10 cellular contexts compared by ENCODE assay signal in genomic region chr10:119502214-119502613, GRCh38. TPM values are rescaled to one million over a fixed set of nuclear protein-coding genes. Genes with fewer than 3 reads are reported as not detected.
A peak's percentile ranks its signal among the peaks of the same experiment; 100 is the strongest.
DNase-seq lines count a peak whose midpoint lies in the region; ATAC-seq and TF ChIP-seq lines count a peak whose summit lies in the region.
"Had no signal": no experiment of that assay in that cellular context is flagged by ENCODE, and none has a peak within 500 bp of the region (broad histone marks: within the 10 kb centered on the region; RNA-seq: fewer than 3 reads in every experiment).

No MANE protein-coding gene starts in this region.

- H4K20me1 ChIP-seq in smooth muscle cell (ENCODE audit: low read depth), result no peaks in the 10 kb centered on the region

- H3K27ac Mint-ChIP-seq in activated T-cell treated with anti-CD3 and anti-CD28 coated beads, Interleukin-2, amount 50 U/mL, for 24 hours, result peak overlapping the region; percentile 99

- H3K9me3 ChIP-seq in smooth muscle cell (replicated peaks; ENCODE audit: low read depth) (no peaks in the 10 kb centered on the region), HAP-1 (no peaks in the 10 kb centered on the region), sigmoid colon (no peaks in the 10 kb centered on the region)

- H3K9me3 Mint-ChIP-seq in activated T-cell treated with anti-CD3 and anti-CD28 coated beads, Interleukin-2, amount 50 U/mL, for 24 hours, result no peaks in the 10 kb centered on the region

- H3K4me1 ChIP-seq in smooth muscle cell (ENCODE audit: low read depth), result peaks cover 6% of the 10 kb centered on the region
- no peaks in the 10 kb centered on the region for H3K4me1 ChIP-seq in HAP-1
- H3K4me1 ChIP-seq in sigmoid colon, result peaks cover 0 to 41% (median 27%) of the 10 kb centered on the region in 4 donors

- peak overlapping the region; percentile 95 for H3K27ac ChIP-seq in smooth muscle cell (ENCODE audit: low read depth)
- H3K27ac ChIP-seq in sigmoid colon, result no peak overlapping the region

- TF ChIP-seq CTCF in GM06990 (IDR thresholded peaks at IDR 0.05; ENCODE audit: insufficient read depth, low read length, poor library complexity, severe bottlenecking), result no peak
- no peak for TF ChIP-seq CTCF in smooth muscle cell (IDR thresholded peaks at IDR 0.05; ENCODE audit: borderline replicate concordance, insufficient read depth, poor library complexity, severe bottlenecking)
- TF ChIP-seq CTCF in sigmoid colon (IDR thresholded peaks at IDR 0.05), result no peak

- H3K36me3 ChIP-seq in GM06990 (ENCODE audit: control insufficient read depth, insufficient read depth, low read length) (peaks cover 13% of the 10 kb centered on the region), smooth muscle cell (ENCODE audit: low read depth) (no peaks in the 10 kb centered on the region), HAP-1 (replicated peaks) (peaks cover 7% of the 10 kb centered on the region), sigmoid colon (peaks cover 0 to 32% (median 4%) of the 10 kb centered on the region in 4 donors)

- H3F3A ChIP-seq in smooth muscle cell (ENCODE audit: low read depth), result peaks cover 14% of the 10 kb centered on the region

- 50% methylated on average over 11 of the region's 11 CpGs for WGBS in smooth muscle cell (ENCODE audit: low lambda C conversion rate)
- WGBS in sigmoid colon, 2 donors, result 51 to 80% methylated on average over 11 of the region's 11 CpGs

- peak overlapping the region; percentile 54 for H3K4me2 ChIP-seq in smooth muscle cell

- peak overlapping the region; percentile 61 for H3K4me3 Mint-ChIP-seq in activated T-cell treated with anti-CD3 and anti-CD28 coated beads, Interleukin-2, amount 50 U/mL, for 24 hours

- peaks cover 97% of the 10 kb centered on the region for H3K36me3 Mint-ChIP-seq in activated T-cell treated with anti-CD3 and anti-CD28 coated beads, Interleukin-2, amount 50 U/mL, for 24 hours (ENCODE audit: low read depth)

- no peak for TF ChIP-seq POLR2A in sigmoid colon (IDR thresholded peaks at IDR 0.05)

- no peak for TF ChIP-seq EP300 in sigmoid colon (IDR thresholded peaks at IDR 0.05)

- H2AFZ ChIP-seq in smooth muscle cell (ENCODE audit: low read depth), result no peak overlapping the region

- DNase-seq in GM06990 (ENCODE audit: extremely low read depth, insufficient read length), result peak; percentile 47
- DNase-seq in activated T-cell treated with anti-CD3 and anti-CD28 coated beads, Interleukin-2, amount 50 U/mL, for 24 hours, result peak; percentile 85
- DNase-seq in smooth muscle cell (lab: John Stamatoyannopoulos, UW; ENCODE audit: unreplicated experiment), result no peak
- no peak for DNase-seq in cerebellar nuclear complex (lab: John Stamatoyannopoulos, UW)
- DNase-seq in HAP-1 (ENCODE audit: low spot score in 2 of 2), result no peak
- DNase-seq in sigmoid colon, result no peak
- DNase-seq: DMS79 treated with DMSO at 0.1 percent for 48 hours, NCI-H510A treated with DMSO at 0.1 percent for 48 hours had no signal

- peaks cover 97% of the 10 kb centered on the region for H3K4me1 Mint-ChIP-seq in activated T-cell treated with anti-CD3 and anti-CD28 coated beads, Interleukin-2, amount 50 U/mL, for 24 hours (ENCODE audit: low read depth)

- in situ Hi-C loops in HAP-1 (cut with MboI; ENCODE audit: low sequenced_read_pairs), result no loop called here

- H3K4me3 ChIP-seq in GM06990 (replicated peaks; ENCODE audit: low read depth, low read length), result no peak overlapping the region
- no peak overlapping the region for H3K4me3 ChIP-seq in smooth muscle cell
- H3K4me3 ChIP-seq in HAP-1, result no peak overlapping the region
- H3K4me3 ChIP-seq in sigmoid colon, result no peak overlapping the region

- ATAC-seq in HG03460 (IDR thresholded peaks at IDR 0.05; ENCODE audit: unreplicated experiment) (peak; percentile 76), GM19455 (IDR thresholded peaks at IDR 0.05; ENCODE audit: unreplicated experiment) (no peak)

- H3K79me2 ChIP-seq in smooth muscle cell (ENCODE audit: low read depth), result no peaks in the 10 kb centered on the region

- no peak overlapping the region for H3K9ac ChIP-seq in smooth muscle cell (ENCODE audit: low read depth)

- no peaks in the 10 kb centered on the region for H3K27me3 Mint-ChIP-seq in activated T-cell treated with anti-CD3 and anti-CD28 coated beads, Interleukin-2, amount 50 U/mL, for 24 hours

- H3K27me3 ChIP-seq in GM06990 (replicated peaks; ENCODE audit: control insufficient read depth, insufficient read depth, low read length) (no peaks in the 10 kb centered on the region), smooth muscle cell (ENCODE audit: low read depth) (no peaks in the 10 kb centered on the region), HAP-1 (ENCODE audit: low read depth) (no peaks in the 10 kb centered on the region), sigmoid colon (no peaks in the 10 kb centered on the region)

- intact Hi-C loops in sigmoid colon (cut with DNase I), result no loop called here

RNA-seq across cellular contexts. Expression of gene RGS10, which starts 40.3 kb away (rescaled TPM):
- total RNA-seq in smooth muscle cell (72.5 and 81.1 TPM in 2 replicates), sigmoid colon (100 to 1,000 TPM; 125 to 192 (median 167) TPM)
- polyA plus RNA-seq in smooth muscle cell (31.6 and 40.2 TPM in 2 replicates), sigmoid colon (100 to 1,000 TPM in 1 of 3 donors, 10 to 100 TPM in 2; 54.1 to 106 (median 64.3) TPM)

Comparison
In these comparisons a context has a peak if more than half of its experiments do, and no peak if none do; other contexts are left out.
1. DNase-seq: peak in GM06990 (single experiment) and activated T-cell treated with anti-CD3 and anti-CD28 coated beads, Interleukin-2, amount 50 U/mL, for 24 hours (single experiment); none in smooth muscle cell (single experiment), cerebellar nuclear complex (0 of 2), HAP-1 (0 of 2) and sigmoid colon (single experiment).